1 cellular context compared by ENCODE assay signal in the genomic region with DNA sequence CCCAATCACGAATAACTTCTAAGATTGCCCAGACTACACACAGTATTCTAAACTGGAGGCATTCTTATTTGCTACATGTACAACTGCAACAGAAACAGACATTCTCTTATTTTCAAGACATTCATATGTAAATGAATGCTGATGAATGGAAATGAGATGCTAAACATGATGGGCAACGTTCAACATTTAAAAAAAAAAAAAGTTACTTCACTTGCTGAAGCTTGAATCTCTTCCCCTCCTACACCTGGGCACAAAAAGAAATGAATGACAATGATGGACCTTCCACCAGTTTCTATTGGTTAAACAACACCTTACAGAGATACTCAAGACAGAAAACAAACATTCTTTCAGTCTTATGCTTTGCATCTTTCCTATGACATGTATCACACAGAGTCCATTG.
TF ChIP-seq lines count a peak whose summit lies in the region.

No MANE protein-coding gene starts in this region.

TF ChIP-seq in WTC11, 78 proteins besides CTCF, POLR2A, EP300 and RAD21 (continued from another document):
- TF ChIP-seq, protein P1, sequence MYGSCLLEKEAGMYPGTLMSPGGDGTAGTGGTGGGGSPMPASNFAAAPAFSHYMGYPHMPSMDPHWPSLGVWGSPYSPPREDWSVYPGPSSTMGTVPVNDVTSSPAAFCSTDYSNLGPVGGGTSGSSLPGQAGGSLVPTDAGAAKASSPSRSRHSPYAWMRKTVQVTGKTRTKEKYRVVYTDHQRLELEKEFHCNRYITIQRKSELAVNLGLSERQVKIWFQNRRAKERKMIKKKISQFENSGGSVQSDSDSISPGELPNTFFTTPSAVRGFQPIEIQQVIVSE (CRISPR knock-in tag; IDR thresholded peaks at IDR 0.05; ENCODE audit: borderline replicate concordance), result no peak
- TF ChIP-seq TP53 (CRISPR knock-in tag; IDR thresholded peaks at IDR 0.05) (no peak), ZNF423 (CRISPR knock-in tag; IDR thresholded peaks at IDR 0.05) (no peak), OVOL2 (CRISPR knock-in tag; IDR thresholded peaks at IDR 0.05; ENCODE audit: borderline replicate concordance) (no peak)
- TF ChIP-seq, protein P2, sequence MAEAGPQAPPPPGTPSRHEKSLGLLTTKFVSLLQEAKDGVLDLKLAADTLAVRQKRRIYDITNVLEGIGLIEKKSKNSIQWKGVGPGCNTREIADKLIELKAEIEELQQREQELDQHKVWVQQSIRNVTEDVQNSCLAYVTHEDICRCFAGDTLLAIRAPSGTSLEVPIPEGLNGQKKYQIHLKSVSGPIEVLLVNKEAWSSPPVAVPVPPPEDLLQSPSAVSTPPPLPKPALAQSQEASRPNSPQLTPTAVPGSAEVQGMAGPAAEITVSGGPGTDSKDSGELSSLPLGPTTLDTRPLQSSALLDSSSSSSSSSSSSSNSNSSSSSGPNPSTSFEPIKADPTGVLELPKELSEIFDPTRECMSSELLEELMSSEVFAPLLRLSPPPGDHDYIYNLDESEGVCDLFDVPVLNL (CRISPR knock-in tag; IDR thresholded peaks at IDR 0.05; ENCODE audit: borderline replicate concordance, low read depth), result no peak
- TF ChIP-seq, protein P3, sequence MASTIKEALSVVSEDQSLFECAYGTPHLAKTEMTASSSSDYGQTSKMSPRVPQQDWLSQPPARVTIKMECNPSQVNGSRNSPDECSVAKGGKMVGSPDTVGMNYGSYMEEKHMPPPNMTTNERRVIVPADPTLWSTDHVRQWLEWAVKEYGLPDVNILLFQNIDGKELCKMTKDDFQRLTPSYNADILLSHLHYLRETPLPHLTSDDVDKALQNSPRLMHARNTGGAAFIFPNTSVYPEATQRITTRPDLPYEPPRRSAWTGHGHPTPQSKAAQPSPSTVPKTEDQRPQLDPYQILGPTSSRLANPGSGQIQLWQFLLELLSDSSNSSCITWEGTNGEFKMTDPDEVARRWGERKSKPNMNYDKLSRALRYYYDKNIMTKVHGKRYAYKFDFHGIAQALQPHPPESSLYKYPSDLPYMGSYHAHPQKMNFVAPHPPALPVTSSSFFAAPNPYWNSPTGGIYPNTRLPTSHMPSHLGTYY (CRISPR knock-in tag; IDR thresholded peaks at IDR 0.05), result no peak
